ENCODE assay signal across 1 cellular context in genomic region chr13:52406629-52407028, GRCh38.
TF ChIP-seq lines count a peak whose summit lies in the region.

No MANE protein-coding gene starts in this region.

TF ChIP-seq in H1, 55 proteins besides CTCF, POLR2A, EP300 and RAD21:
- TF ChIP-seq SP1 (IDR thresholded peaks at IDR 0.05; ENCODE audit: low read depth, low read length) (no peak), KDM1A (IDR thresholded peaks at IDR 0.05; ENCODE audit: borderline replicate concordance, low read length) (no peak), KDM5A (IDR thresholded peaks at IDR 0.05; ENCODE audit: low read length) (no peak), POU5F1 (IDR thresholded peaks at IDR 0.05; ENCODE audit: low read depth, low read length) (no peak), BRCA1 (IDR thresholded peaks at IDR 0.05; ENCODE audit: low read depth, low read length) (no peak), ATF3 (IDR thresholded peaks at IDR 0.05; ENCODE audit: insufficient read depth, low read depth, low read length) (no peak)
TF ChIP-seq in H1: peak in this region for 0.
